In genomic region chr22:38742176-38742942, GRCh38 we compare ENCODE assay signal across 24 cellular contexts. TPM values are rescaled to one million over a fixed set of nuclear protein-coding genes. Genes with fewer than 3 reads are reported as not detected.
DNase-seq lines count a peak whose midpoint lies in the region; ATAC-seq and TF ChIP-seq lines count a peak whose summit lies in the region.
"Had no signal": no experiment of that assay in that cellular context is flagged by ENCODE, and none has a peak within 500 bp of the region (broad histone marks: within the 10 kb centered on the region; RNA-seq: fewer than 3 reads in every experiment).

No MANE protein-coding gene starts in this region.

- intact Hi-C loops in Right ventricle myocardium inferior (cut with DNase I) (no loop called here), left ventricle myocardium inferior (cut with micrococcal nuclease) (no loop called here)

- peaks cover 100% of the 10 kb centered on the region for H3K36me3 Mint-ChIP-seq in effector memory CD8-positive, alpha-beta T cell (ENCODE audit: insufficient read depth)

- H3K27ac ChIP-seq in left ventricle myocardium inferior (replicated peaks) (no peak overlapping the region), RWPE1 (peak overlapping the region; percentile 17; the same call in 1 of the 2 replicates)
- H3K27ac ChIP-seq: brain microvascular endothelial cell, colonic mucosa, upper lobe of left lung had no signal

- peak overlapping the region in 1 of 2 donors; percentile 23 for H3K4me3 Mint-ChIP-seq in effector memory CD8-positive, alpha-beta T cell
- H3K4me3 Mint-ChIP-seq: activated T-cell treated with anti-CD3 and anti-CD28 coated beads, Interleukin-2, amount 50 U/mL, for 72 hours; CD14-positive monocyte; H9; memory B cell had no signal

- H3K4me3 ChIP-seq in left ventricle myocardium inferior: no peak overlapping the region
- H3K4me3 ChIP-seq: colonic mucosa, upper lobe of left lung had no signal

- peak overlapping the region; percentile 80 to 95 for H3K27ac Mint-ChIP-seq in effector memory CD8-positive, alpha-beta T cell
- H3K27ac Mint-ChIP-seq: memory B cell had no signal

- TF ChIP-seq CTCF in left ventricle myocardium inferior (IDR thresholded peaks at IDR 0.05; ENCODE audit: borderline replicate concordance) (no peak), RWPE1 (conservative IDR thresholded peaks at IDR 0.05; ENCODE audit: low read depth) (no peak)

- H3K9me3 ChIP-seq in left ventricle myocardium inferior (replicated peaks): no peaks in the 10 kb centered on the region
- H3K9me3 ChIP-seq: colonic mucosa, upper lobe of left lung had no signal

- H3K36me3 ChIP-seq in left ventricle myocardium inferior: peaks cover 100% of the 10 kb centered on the region

- no peaks in the 10 kb centered on the region for H3K9me3 Mint-ChIP-seq in effector memory CD8-positive, alpha-beta T cell
- H3K9me3 Mint-ChIP-seq: activated T-cell treated with anti-CD3 and anti-CD28 coated beads, Interleukin-2, amount 50 U/mL, for 72 hours; CD14-positive monocyte; H9; memory B cell had no signal

- POLR2A ChIA-PET in RWPE1 (lab: Yijun Ruan, JAX; ENCODE audit: low non-redundant PET): no interaction called here

- peaks cover 19% of the 10 kb centered on the region for H3K4me1 ChIP-seq in left ventricle myocardium inferior
- H3K4me1 ChIP-seq: colonic mucosa, upper lobe of left lung had no signal

- DNase-seq in Right ventricle myocardium inferior (ENCODE audit: missing footprints) (peak; percentile 37), left ventricle myocardium inferior (no peak), RWPE1 (ENCODE audit: low spot score) (no peak), activated gamma-delta T cell (lab: John Stamatoyannopoulos, UW) (no peak), NCI-H2081 treated with DMSO at 0.1 percent for 48 hours (lab: John Stamatoyannopoulos, UW) (no peak)
- DNase-seq in effector memory CD8-positive, alpha-beta T cell: no peak
- DNase-seq: activated CD4-positive, CD25-positive, alpha-beta regulatory T cell; activated T-cell treated with anti-CD3 and anti-CD28 coated beads, Interleukin-2, amount 50 U/mL, for 72 hours; brain microvascular endothelial cell; colonic mucosa; H9; KBM-7; kidney glomerular epithelial cell; NCI-H526; retina; RPMI8226; stimulated activated CD4-positive, alpha-beta T cell treated with anti-CD3 and anti-CD28 coated beads, Interleukin-4, amount 100 ng/mL, for 24 hours; T1000; upper lobe of left lung had no signal

- ATAC-seq in Right ventricle myocardium inferior: no peak
- no peak for ATAC-seq in effector memory CD8-positive, alpha-beta T cell (replicated peaks)
- ATAC-seq in HG03520 (IDR thresholded peaks at IDR 0.05; ENCODE audit: unreplicated experiment): no peak
- no peak for ATAC-seq in HG03469 (IDR thresholded peaks at IDR 0.05; ENCODE audit: unreplicated experiment)
- ATAC-seq: activated T-cell treated with anti-CD3 and anti-CD28 coated beads, Interleukin-2, amount 50 U/mL, for 72 hours; SK-N-SH treated with all-trans-retinoic acid at 6 μM for 48 hours had no signal

- CTCF ChIA-PET in RWPE1 (lab: Yijun Ruan, JAX): no interaction called here

- H3K27me3 Mint-ChIP-seq in effector memory CD8-positive, alpha-beta T cell: no peaks in the 10 kb centered on the region
- H3K27me3 Mint-ChIP-seq: memory B cell had no signal

- H3K27me3 ChIP-seq in left ventricle myocardium inferior (ENCODE audit: low read depth): no peaks in the 10 kb centered on the region
- H3K27me3 ChIP-seq: brain microvascular endothelial cell, colonic mucosa, upper lobe of left lung had no signal

- peaks cover 16 to 24% of the 10 kb centered on the region in 2 donors for H3K4me1 Mint-ChIP-seq in effector memory CD8-positive, alpha-beta T cell (ENCODE audit: low read depth in 2 of 2)
- H3K4me1 Mint-ChIP-seq: CD14-positive monocyte, H9 had no signal

RNA-seq across cellular contexts. Expression of gene SUN2, which starts 13.4 kb away (rescaled TPM):
- 126 TPM for total RNA-seq in Right ventricle myocardium inferior
- 116 TPM for total RNA-seq in left ventricle myocardium inferior

RNA-seq across cellular contexts. Expression of gene GTPBP1, which starts 36.6 kb away (rescaled TPM):
- total RNA-seq in Right ventricle myocardium inferior (26.8 TPM), left ventricle myocardium inferior (28.9 TPM)

RNA-seq across cellular contexts. Expression of gene JOSD1, which starts 41.6 kb away (rescaled TPM):
- total RNA-seq in Right ventricle myocardium inferior (17.5 TPM), left ventricle myocardium inferior (18.7 TPM)

RNA-seq across cellular contexts. Expression of gene DNAL4, which starts 51.6 kb away (rescaled TPM):
- 10.0 TPM for total RNA-seq in Right ventricle myocardium inferior
- 10.0 TPM for total RNA-seq in left ventricle myocardium inferior
